In genomic region chr2:217977840-217978535, GRCh38 we compare ENCODE assay signal across 16 cellular contexts. TPM values are rescaled to one million over a fixed set of nuclear protein-coding genes. Genes with fewer than 3 reads are reported as not detected.
DNase-seq lines count a peak whose midpoint lies in the region; ATAC-seq and TF ChIP-seq lines count a peak whose summit lies in the region.
"Had no signal": no experiment of that assay in that cellular context is flagged by ENCODE, and none has a peak within 500 bp of the region (broad histone marks: within the 10 kb centered on the region; RNA-seq: fewer than 3 reads in every experiment).

No MANE protein-coding gene starts in this region.

- POLR2A ChIA-PET in activated CD4-positive, alpha-beta T cell treated with anti-CD3 and anti-CD28 coated beads for 36 hours (lab: Charles Lee) = no interaction called here

- no peak for ATAC-seq in activated CD4-positive, alpha-beta T cell treated with anti-CD3 and anti-CD28 coated beads for 36 hours
- ATAC-seq in GM21367 (IDR thresholded peaks at IDR 0.05; ENCODE audit: unreplicated experiment) = no peak
- ATAC-seq: activated T-cell treated with anti-CD3 and anti-CD28 coated beads, Interleukin-2, amount 50 U/mL, for 72 hours; foreskin keratinocyte; GM12878 had no signal

- H3K4me3 ChIP-seq in ascending aorta = peak overlapping the region; percentile 62 to 66
- H3K4me3 ChIP-seq in left ventricle myocardium inferior = peak overlapping the region; percentile 73
- peak overlapping the region; percentile 52 to 62 for H3K4me3 ChIP-seq in muscle layer of duodenum (ENCODE audit: low read depth in 1 of 2, low read length in 2 of 2)
- peak overlapping the region in 2 of 3 donors; percentile 23 to 49 for H3K4me3 ChIP-seq in thyroid gland (replicated peaks in 1 of 3)
- H3K4me3 ChIP-seq: GM12878 had no signal

- H3K27me3 ChIP-seq in ascending aorta = no peaks in the 10 kb centered on the region
- H3K27me3 ChIP-seq in left ventricle myocardium inferior (ENCODE audit: low read depth) = no peaks in the 10 kb centered on the region
- H3K27me3 ChIP-seq in muscle layer of duodenum (ENCODE audit: low read depth, low read length) = no peaks in the 10 kb centered on the region
- no peaks in the 10 kb centered on the region for H3K27me3 ChIP-seq in thyroid gland

- CTCF ChIA-PET in activated CD4-positive, alpha-beta T cell treated with anti-CD3 and anti-CD28 coated beads for 36 hours (lab: Charles Lee) = interaction anchor here (0.6 to 1.0 kb wide), 2 partner anchors 33 to 190 kb away, joined by 3 read pairs; no protein-coding TSS in a partner anchor

- H3K27ac ChIP-seq in ascending aorta (peak overlapping the region; percentile 79), left ventricle myocardium inferior (replicated peaks) (peak overlapping the region; percentile 85), muscle layer of duodenum (ENCODE audit: low read length) (peak overlapping the region; percentile 11), thyroid gland (peak overlapping the region; percentile 76 to 93 (median 86))
- H3K27ac ChIP-seq: foreskin keratinocyte had no signal

- H3K36me3 ChIP-seq in ascending aorta (no peaks in the 10 kb centered on the region), left ventricle myocardium inferior (no peaks in the 10 kb centered on the region), muscle layer of duodenum (ENCODE audit: control insufficient read depth in 1 of 2, insufficient read depth in 2 of 2, low read length in 2 of 2) (no peaks in the 10 kb centered on the region), thyroid gland (no peaks in the 10 kb centered on the region)

- TF ChIP-seq CTCF in ascending aorta (IDR thresholded peaks at IDR 0.05) (no peak), left ventricle myocardium inferior (IDR thresholded peaks at IDR 0.05; ENCODE audit: borderline replicate concordance) (no peak), thyroid gland (IDR thresholded peaks at IDR 0.05) (no peak), GM10266 (IDR thresholded peaks at IDR 0.05; ENCODE audit: control insufficient read depth, insufficient read depth, low read depth, missing control alignments) (no peak)

- no peak overlapping the region for H3K4me3 Mint-ChIP-seq in activated CD4-positive, alpha-beta T cell treated with anti-CD3 and anti-CD28 coated beads for 36 hours
- H3K4me3 Mint-ChIP-seq: activated T-cell treated with anti-CD3 and anti-CD28 coated beads, Interleukin-2, amount 50 U/mL, for 72 hours; B cell; IgD-negative memory B cell; T-helper 2 cell treated with Interferon-gamma antibody and Interleukin-4, amounts not matched to agents 5 μg/mL and 100 μg/mL, for 36 hours had no signal

- H3K9me3 Mint-ChIP-seq in activated CD4-positive, alpha-beta T cell treated with anti-CD3 and anti-CD28 coated beads for 36 hours (ENCODE audit: low read depth) = no peaks in the 10 kb centered on the region
- H3K9me3 Mint-ChIP-seq: activated T-cell treated with anti-CD3 and anti-CD28 coated beads, Interleukin-2, amount 50 U/mL, for 72 hours; T-helper 2 cell treated with Interferon-gamma antibody and Interleukin-4, amounts not matched to agents 5 μg/mL and 100 μg/mL, for 36 hours had no signal

- no peak overlapping the region for H3K27ac Mint-ChIP-seq in activated CD4-positive, alpha-beta T cell treated with anti-CD3 and anti-CD28 coated beads for 36 hours
- H3K27ac Mint-ChIP-seq: activated T-cell treated with anti-CD3 and anti-CD28 coated beads, Interleukin-2, amount 50 U/mL, for 72 hours; B cell; IgD-negative memory B cell; T-helper 2 cell treated with Interferon-gamma antibody and Interleukin-4, amounts not matched to agents 5 μg/mL and 100 μg/mL, for 36 hours had no signal

- H3K4me1 ChIP-seq in ascending aorta (peaks cover 18 to 40% of the 10 kb centered on the region in 2 donors), left ventricle myocardium inferior (peaks cover 98% of the 10 kb centered on the region), muscle layer of duodenum (ENCODE audit: control insufficient read depth in 1 of 2, insufficient read depth in 2 of 2, low read length in 2 of 2) (peaks cover 9 to 58% of the 10 kb centered on the region in 2 donors), thyroid gland (peaks cover 60 to 73% of the 10 kb centered on the region in 2 donors)
- H3K4me1 ChIP-seq: foreskin keratinocyte had no signal

- 45 to 47% methylated on average over 9 to 13 of the region's 16 CpGs for WGBS in thyroid gland, 2 donors

- H3K9me3 ChIP-seq in ascending aorta = no peaks in the 10 kb centered on the region
- H3K9me3 ChIP-seq in left ventricle myocardium inferior (replicated peaks) = no peaks in the 10 kb centered on the region
- no peaks in the 10 kb centered on the region for H3K9me3 ChIP-seq in muscle layer of duodenum (ENCODE audit: control insufficient read depth in 1 of 2, low read length in 2 of 2)
- H3K9me3 ChIP-seq in thyroid gland = no peaks in the 10 kb centered on the region

- no peaks in the 10 kb centered on the region for H3K36me3 Mint-ChIP-seq in activated CD4-positive, alpha-beta T cell treated with anti-CD3 and anti-CD28 coated beads for 36 hours (ENCODE audit: low read depth)

- H3K4me1 Mint-ChIP-seq in activated CD4-positive, alpha-beta T cell treated with anti-CD3 and anti-CD28 coated beads for 36 hours = no peaks in the 10 kb centered on the region
- H3K4me1 Mint-ChIP-seq: B cell, IgD-negative memory B cell had no signal

- DNase-seq in ascending aorta (ENCODE audit: low spot score in 2 of 2) (no peak), left ventricle myocardium inferior (no peak), thyroid gland (no peak), NCI-H1092 treated with DMSO at 0.1 percent for 48 hours (lab: John Stamatoyannopoulos, UW) (no peak), GM10266 (ENCODE audit: extremely low spot score) (no peak)
- no peak for DNase-seq in activated CD4-positive, alpha-beta T cell treated with anti-CD3 and anti-CD28 coated beads for 36 hours
- DNase-seq: activated T-cell treated with anti-CD3 and anti-CD28 coated beads, Interleukin-2, amount 50 U/mL, for 72 hours; dermis blood vessel endothelial cell; foreskin keratinocyte; NCI-H1436 had no signal

- no peaks in the 10 kb centered on the region for H3K27me3 Mint-ChIP-seq in activated CD4-positive, alpha-beta T cell treated with anti-CD3 and anti-CD28 coated beads for 36 hours

- TF ChIP-seq POLR2A in thyroid gland (IDR thresholded peaks at IDR 0.05) = no peak

- intact Hi-C loops in ascending aorta (cut with DNase I) = no loop called here
- intact Hi-C loops in left ventricle myocardium inferior (cut with micrococcal nuclease) = no loop called here
- intact Hi-C loops in thyroid gland (cut with DNase I) = no loop called here
- intact Hi-C loops in activated CD4-positive, alpha-beta T cell treated with anti-CD3 and anti-CD28 coated beads for 36 hours (cut with DNase I, micrococcal nuclease) = no loop called here

RNA-seq across cellular contexts. Expression of gene TNS1, which starts 24.8 kb away (rescaled TPM):
- 1,334 TPM for total RNA-seq in ascending aorta
- 828 TPM for total RNA-seq in left ventricle myocardium inferior
- total RNA-seq in thyroid gland = 100 to 1,000 TPM; 169 to 316 (median 229) TPM
- under 1 TPM; 0.64 to 0.88 TPM for total RNA-seq in activated CD4-positive, alpha-beta T cell treated with anti-CD3 and anti-CD28 coated beads for 36 hours

Comparison
In these comparisons a context has a peak if more than half of its experiments do, and no peak if none do; other contexts are left out.
1. H3K27ac ChIP-seq: peak in every context shown above with its lines; median percentile 86 in thyroid gland; 85 in left ventricle myocardium inferior; 79 in ascending aorta; 11 in muscle layer of duodenum.
2. RNA of gene TNS1, which starts 24.8 kb away (total RNA-seq): 1,334 TPM in ascending aorta (single experiment), 828 TPM in left ventricle myocardium inferior (single experiment) and 169 to 316 TPM in thyroid gland; 0.64 to 0.88 TPM in activated CD4-positive, alpha-beta T cell treated with anti-CD3 and anti-CD28 coated beads for 36 hours; every median in the first group is over 10 times any median in the second.
3. Peak in every context shown above with its lines, with median percentiles within 50 percentile points of each other: H3K4me3 ChIP-seq.